In the genomic region with DNA sequence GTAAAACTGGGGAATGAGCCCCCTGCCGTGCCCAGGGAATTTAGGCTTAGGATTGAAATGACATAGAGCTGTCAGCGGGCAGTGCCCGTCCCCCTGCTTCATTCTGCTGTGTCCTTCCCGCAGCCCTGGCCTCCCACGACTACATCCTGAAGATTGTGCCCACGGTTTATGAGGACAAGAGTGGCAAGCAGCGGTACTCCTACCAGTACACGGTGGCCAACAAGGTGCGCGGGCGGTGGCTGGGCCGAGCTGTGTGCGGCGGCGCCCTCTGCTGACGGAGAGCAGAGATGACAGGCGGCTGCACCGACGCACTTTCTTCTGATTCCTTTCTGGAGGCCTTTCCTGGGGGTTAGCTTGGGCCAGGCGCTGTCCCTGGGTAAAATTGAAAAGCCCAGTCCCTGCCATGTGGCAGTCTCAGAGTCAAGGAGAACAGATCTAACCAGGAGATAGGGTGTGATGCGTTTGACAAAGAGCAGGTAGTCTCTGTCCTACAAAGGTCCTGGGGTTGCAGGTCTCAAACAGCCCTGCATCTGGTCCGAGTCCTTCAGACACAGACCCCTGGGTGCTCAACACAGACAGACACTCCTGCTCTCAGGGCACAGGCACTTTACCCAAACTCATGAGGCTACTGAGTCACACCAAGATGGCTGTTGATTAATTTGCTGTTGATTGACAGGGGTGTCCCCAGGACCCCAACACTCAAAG, we compare ENCODE assay signal across 8 cellular contexts. TPM values are rescaled to one million over a fixed set of nuclear protein-coding genes. Genes with fewer than 3 reads are reported as not detected.
DNase-seq lines count a peak whose midpoint lies in the region; ATAC-seq, FAIRE-seq and TF ChIP-seq lines count a peak whose summit lies in the region.

No MANE protein-coding gene starts in this region.

- peak; percentile 65 for DNase-seq in A172 (ENCODE audit: low spot score)
- peak; percentile 80 for DNase-seq in GM12892 (ENCODE audit: insufficient read length)
- peak; percentile 40 for DNase-seq in RPMI7951 (ENCODE audit: low read depth)
- DNase-seq in activated T-helper 9 cell treated with anti-CD3 and anti-CD28 coated beads, Interleukin-2, amount 50 U/mL, for 16 hours (ENCODE audit: low read depth) = peak; percentile 64
- DNase-seq in foreskin keratinocyte = peak in 1 of 2 donors; percentile 29
- peak; percentile 92 for DNase-seq in osteoblast (ENCODE audit: insufficient read length, low spot score, missing footprints)
- peak; percentile 83 for DNase-seq in testis

- 18 to 27% methylated on average over 20 to 22 of the region's 22 CpGs for WGBS in testis, 2 donors

- intact Hi-C loops in testis (cut with DNase I; ENCODE audit: low total_unique reads) = loop anchor here (5.0 kb wide), 1 partner anchor 215 kb away; no protein-coding TSS in a partner anchor

- ATAC-seq in HG03469 (IDR thresholded peaks at IDR 0.05; ENCODE audit: unreplicated experiment) (peak; percentile 46), foreskin keratinocyte (peak; percentile 74)

- TF ChIP-seq POLR2A in GM12892 (IDR thresholded peaks at IDR 0.05; ENCODE audit: low read depth, low read length) (no peak), testis (IDR thresholded peaks at IDR 0.05) (no peak)

- peak overlapping the region; percentile 59 for H3K4me2 ChIP-seq in osteoblast (ENCODE audit: insufficient read depth, low read length)

- peaks cover 5% of the 10 kb centered on the region for H3K79me2 ChIP-seq in osteoblast (ENCODE audit: insufficient read depth, low read length)

- no peak overlapping the region for H3K27ac ChIP-seq in foreskin keratinocyte
- H3K27ac ChIP-seq in osteoblast (ENCODE audit: low read depth, low read length) = peak overlapping the region; percentile 95
- peak overlapping the region in 1 of 2 donors; percentile 67 for H3K27ac ChIP-seq in testis

- H3K27me3 ChIP-seq in foreskin keratinocyte (no peaks in the 10 kb centered on the region), osteoblast (ENCODE audit: insufficient read depth, low read length) (no peaks in the 10 kb centered on the region), testis (no peaks in the 10 kb centered on the region)

- peaks cover 34% of the 10 kb centered on the region for H3K36me3 ChIP-seq in osteoblast (ENCODE audit: insufficient read depth, low read length)
- no peaks in the 10 kb centered on the region for H3K36me3 ChIP-seq in testis (ENCODE audit: low read depth, missing control alignments)

- H3K4me1 ChIP-seq in foreskin keratinocyte (peaks cover 8% of the 10 kb centered on the region), osteoblast (ENCODE audit: insufficient read depth, low read length) (peaks cover 33% of the 10 kb centered on the region), testis (peaks cover 9% of the 10 kb centered on the region)

- H4K20me1 ChIP-seq in osteoblast (ENCODE audit: insufficient read depth, low read length) = no peaks in the 10 kb centered on the region

- no peaks in the 10 kb centered on the region for H3K9me3 ChIP-seq in osteoblast (ENCODE audit: low read depth, low read length)
- H3K9me3 ChIP-seq in testis = no peaks in the 10 kb centered on the region

- peak; percentile 96 for TF ChIP-seq CTCF in foreskin keratinocyte (conservative IDR thresholded peaks at IDR 0.05)
- TF ChIP-seq CTCF in osteoblast (IDR thresholded peaks at IDR 0.05; ENCODE audit: extremely low read depth, low read depth, low read length) = peak; percentile 94
- TF ChIP-seq CTCF in testis (IDR thresholded peaks at IDR 0.05) = peak; percentile 93 to 96 (median 93)

- peak; percentile 95 for FAIRE-seq in GM12892 (lab: Jason Lieb, UNC)

- no peak overlapping the region for H3K4me3 ChIP-seq in osteoblast (ENCODE audit: insufficient read depth, low read length)
- H3K4me3 ChIP-seq in testis = no peak overlapping the region

- no peak overlapping the region for H2AFZ ChIP-seq in osteoblast (ENCODE audit: low read length)

RNA-seq across cellular contexts. Expression of a gene that starts 26.8 kb away (rescaled TPM):
- total RNA-seq in A172 (2014; rRNA removed; shearing (Covaris generic)) = 187 and 205 TPM in 2 replicates
- 86.9 TPM for polyA plus RNA-seq in GM12892 (2012; ENCODE audit: missing spikeins)
- total RNA-seq in RPMI7951 (2014; rRNA removed; shearing (Covaris generic)) = 97.3 and 97.4 TPM in 2 replicates
- total RNA-seq in foreskin keratinocyte (71.0 and 80.3 TPM in 2 replicates), osteoblast (40.4 and 43.8 TPM in 2 replicates), testis (10 to 100 TPM; 63.0 to 67.3 TPM)
- polyA plus RNA-seq in foreskin keratinocyte (101 and 110 TPM in 2 replicates), testis (ENCODE audit: insufficient read depth, low read depth, low replicate concordance) (164 TPM)

RNA-seq across cellular contexts. Expression of a gene that starts 51.1 kb away (rescaled TPM):
- 367 and 419 TPM in 2 replicates for total RNA-seq in A172 (2014; rRNA removed; shearing (Covaris generic))
- polyA plus RNA-seq in GM12892 (2012; ENCODE audit: missing spikeins) = 277 TPM
- 96.0 and 115 TPM in 2 replicates for total RNA-seq in RPMI7951 (2014; rRNA removed; shearing (Covaris generic))
- total RNA-seq in foreskin keratinocyte (136 and 157 TPM in 2 replicates), osteoblast (177 and 181 TPM in 2 replicates), testis (100 to 1,000 TPM; 124 to 134 TPM)
- polyA plus RNA-seq in foreskin keratinocyte (279 and 299 TPM in 2 replicates), testis (ENCODE audit: insufficient read depth, low read depth, low replicate concordance) (170 TPM)
